21 cellular contexts compared by ENCODE assay signal in the genomic region with DNA sequence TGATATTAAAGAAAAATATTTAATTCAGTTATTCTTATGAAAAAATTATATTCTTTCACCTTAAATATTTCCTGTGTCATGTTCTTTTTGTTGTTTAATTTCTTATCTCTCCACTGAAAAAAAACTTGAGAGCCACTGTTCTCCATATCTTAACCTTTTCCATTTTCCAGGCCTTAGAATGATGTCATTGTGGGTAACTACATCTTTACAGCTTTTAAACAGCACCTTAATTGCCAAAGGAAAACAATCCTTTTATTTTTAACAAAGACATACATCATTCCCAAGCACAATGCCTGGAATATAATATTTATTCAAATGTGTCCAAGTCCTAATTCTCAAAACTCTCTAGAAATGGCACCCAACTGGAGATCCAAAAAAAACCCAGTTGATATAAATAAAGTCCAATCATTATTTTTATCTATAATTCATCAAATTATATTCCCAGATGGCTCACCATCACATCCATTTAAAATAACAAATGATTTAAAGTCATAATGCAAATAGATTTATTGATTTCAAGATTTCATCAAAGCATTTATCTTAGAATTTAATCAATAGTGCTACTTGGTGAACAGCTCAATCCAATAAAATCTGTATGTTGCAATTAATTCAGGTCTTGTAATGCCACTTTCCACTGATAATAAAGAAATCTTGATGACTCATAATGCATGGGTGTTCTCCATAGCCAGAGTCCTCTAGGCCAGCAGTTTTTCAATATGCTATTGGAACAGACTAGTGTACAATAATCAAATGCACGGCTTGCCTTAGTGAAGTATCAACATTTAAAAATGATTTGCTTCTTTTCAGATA.
DNase-seq lines count a peak whose midpoint lies in the region; ATAC-seq and TF ChIP-seq lines count a peak whose summit lies in the region.
"Had no signal": no experiment of that assay in that cellular context is flagged by ENCODE, and none has a peak within 500 bp of the region (broad histone marks: within the 10 kb centered on the region; RNA-seq: fewer than 3 reads in every experiment).

No MANE protein-coding gene starts in this region.

- POLR2A ChIA-PET in MCF 10A (lab: Yijun Ruan, JAX), result no interaction called here

- TF ChIP-seq CTCF in MCF 10A (IDR thresholded peaks at IDR 0.05; ENCODE audit: unreplicated experiment) (no peak), breast epithelium (IDR thresholded peaks at IDR 0.05) (no peak), fibroblast of pulmonary artery (IDR thresholded peaks at IDR 0.05; ENCODE audit: low read length, missing control alignments) (no peak), upper lobe of right lung (IDR thresholded peaks at IDR 0.05) (no peak)

- H3K4me3 ChIP-seq in breast epithelium, result no peak overlapping the region
- no peak overlapping the region for H3K4me3 ChIP-seq in fibroblast of pulmonary artery (replicated peaks; ENCODE audit: low read depth, low read length)
- no peak overlapping the region for H3K4me3 ChIP-seq in upper lobe of right lung
- H3K4me3 ChIP-seq: BLaER1 had no signal

- H3K9me3 ChIP-seq in breast epithelium (no peaks in the 10 kb centered on the region), upper lobe of right lung (no peaks in the 10 kb centered on the region)
- H3K9me3 ChIP-seq: BLaER1 had no signal

- no peak for ATAC-seq in SK-N-SH treated with all-trans-retinoic acid at 6 μM for 48 hours
- no peak for ATAC-seq in activated T-cell treated with anti-CD3 and anti-CD28 coated beads, Interleukin-2, amount 50 U/mL, for 72 hours (replicated peaks in 1 of 2)
- ATAC-seq in upper lobe of right lung, result no peak

- H3K4me1 ChIP-seq in breast epithelium (no peaks in the 10 kb centered on the region), upper lobe of right lung (no peaks in the 10 kb centered on the region)
- H3K4me1 ChIP-seq: BLaER1 had no signal

- H3K27me3 ChIP-seq in breast epithelium, result no peaks in the 10 kb centered on the region
- no peaks in the 10 kb centered on the region for H3K27me3 ChIP-seq in upper lobe of right lung
- H3K27me3 ChIP-seq: BLaER1 had no signal

- DNase-seq in MCF 10A (ENCODE audit: unreplicated experiment) (peak; percentile 17), breast epithelium (ENCODE audit: low spot score in 2 of 2) (no peak), fibroblast of pulmonary artery (ENCODE audit: low read depth) (peak; percentile 12), SW 1271 (lab: John Stamatoyannopoulos, UW) (no peak), NOMO-1 (lab: John Stamatoyannopoulos, UW; ENCODE audit: unreplicated experiment in 2 of 2) (no peak), upper lobe of right lung (no peak)
- no peak for DNase-seq in activated T-cell treated with anti-CD3 and anti-CD28 coated beads, Interleukin-2, amount 50 U/mL, for 72 hours
- DNase-seq: 8988T; CD8-positive, alpha-beta memory T cell; DND-41; GF-D8; GOT3; Kasumi-1; NCI-H1105 treated with DMSO at 0.1 percent for 48 hours; NCI-H1694 treated with DMSO at 0.1 percent for 48 hours; NCI-H2107; NCI-H345; NCI-H526; SIG-M5 had no signal

- CTCF ChIA-PET in MCF 10A (lab: Yijun Ruan, JAX), result interaction anchor here (0.6 to 2.1 kb wide), 2 partner anchors 16 to 68 kb away, joined by 3 to 6 read pairs; no protein-coding TSS in a partner anchor

- H3K27me3 Mint-ChIP-seq in MCF 10A (ENCODE audit: insufficient read depth, unreplicated experiment), result peaks cover 13% of the 10 kb centered on the region
- peaks cover 11% of the 10 kb centered on the region for H3K27me3 Mint-ChIP-seq in activated T-cell treated with anti-CD3 and anti-CD28 coated beads, Interleukin-2, amount 50 U/mL, for 72 hours (ENCODE audit: low read depth)

- H3K27ac ChIP-seq in breast epithelium (no peak overlapping the region), upper lobe of right lung (no peak overlapping the region)
- H3K27ac ChIP-seq: BLaER1 had no signal

- H3K9me3 Mint-ChIP-seq in MCF 10A (ENCODE audit: unreplicated experiment), result no peaks in the 10 kb centered on the region
- no peaks in the 10 kb centered on the region for H3K9me3 Mint-ChIP-seq in activated T-cell treated with anti-CD3 and anti-CD28 coated beads, Interleukin-2, amount 50 U/mL, for 72 hours
- H3K9me3 Mint-ChIP-seq: CD8-positive, alpha-beta memory T cell had no signal

- H3K36me3 ChIP-seq in breast epithelium (no peaks in the 10 kb centered on the region), upper lobe of right lung (no peaks in the 10 kb centered on the region)
- H3K36me3 ChIP-seq: BLaER1 had no signal

- BruUV-seq in MCF 10A (replicated peaks; lab: Mats Ljungman, UMichigan), result no TSS peak

- H3K27ac Mint-ChIP-seq in MCF 10A (ENCODE audit: low read depth, unreplicated experiment), result no peak overlapping the region
- no peak overlapping the region for H3K27ac Mint-ChIP-seq in activated T-cell treated with anti-CD3 and anti-CD28 coated beads, Interleukin-2, amount 50 U/mL, for 72 hours
- H3K27ac Mint-ChIP-seq: CD8-positive, alpha-beta memory T cell had no signal

- TF ChIP-seq POLR2A in breast epithelium (IDR thresholded peaks at IDR 0.05), result no peak

- intact Hi-C loops in MCF 10A (cut with micrococcal nuclease) (loop anchor here (5.0 kb wide), 1 partner anchor 43 kb away; no protein-coding TSS in a partner anchor), breast epithelium (cut with DNase I; ENCODE audit: low total_unique reads) (no loop called here), upper lobe of right lung (cut with DNase I) (no loop called here)

- H3K4me3 Mint-ChIP-seq in MCF 10A (ENCODE audit: unreplicated experiment), result no peak overlapping the region
- no peak overlapping the region for H3K4me3 Mint-ChIP-seq in activated T-cell treated with anti-CD3 and anti-CD28 coated beads, Interleukin-2, amount 50 U/mL, for 72 hours
- H3K4me3 Mint-ChIP-seq: CD8-positive, alpha-beta memory T cell had no signal

- H3K4me1 Mint-ChIP-seq in MCF 10A (ENCODE audit: insufficient read depth, unreplicated experiment), result peaks cover 5% of the 10 kb centered on the region
- H3K4me1 Mint-ChIP-seq in activated T-cell treated with anti-CD3 and anti-CD28 coated beads, Interleukin-2, amount 50 U/mL, for 72 hours (ENCODE audit: low read depth), result no peaks in the 10 kb centered on the region
- H3K4me1 Mint-ChIP-seq: CD8-positive, alpha-beta memory T cell had no signal

- H3K36me3 Mint-ChIP-seq in MCF 10A (ENCODE audit: insufficient read depth, unreplicated experiment), result peaks cover 6% of the 10 kb centered on the region
- H3K36me3 Mint-ChIP-seq in activated T-cell treated with anti-CD3 and anti-CD28 coated beads, Interleukin-2, amount 50 U/mL, for 72 hours (ENCODE audit: insufficient read depth in 2 of 2), result no peaks in the 10 kb centered on the region
- H3K36me3 Mint-ChIP-seq: CD8-positive, alpha-beta memory T cell had no signal

TF ChIP-seq in SK-N-SH treated with all-trans-retinoic acid at 6 μM for 48 hours, 23 proteins besides CTCF, POLR2A, EP300 and RAD21:
- no peak for TF ChIP-seq GLIS3 (CRISPR knock-in tag; IDR thresholded peaks at IDR 0.05)
- TF ChIP-seq TCF4 (CRISPR knock-in tag; IDR thresholded peaks at IDR 0.05; ENCODE audit: borderline replicate concordance), result peak; percentile 93
- peak; percentile 11; the same call in 1 of the 2 replicates for TF ChIP-seq CSRNP3 (CRISPR knock-in tag; IDR thresholded peaks at IDR 0.05)
- peak; percentile 56 for TF ChIP-seq ISL1 (CRISPR knock-in tag; IDR thresholded peaks at IDR 0.05)

Comparison
In these comparisons a context has a peak if more than half of its experiments do, and no peak if none do; other contexts are left out.
1. DNase-seq: peak in MCF 10A (single experiment) and fibroblast of pulmonary artery (single experiment); none in breast epithelium (0 of 2), activated T-cell treated with anti-CD3 and anti-CD28 coated beads, Interleukin-2, amount 50 U/mL, for 72 hours (0 of 2), SW 1271 (0 of 2), NOMO-1 (0 of 2) and upper lobe of right lung (single experiment).